Comparison of ENCODE assay signal across 15 cellular contexts in genomic region chr10:35890061-35890969, GRCh38.
DNase-seq lines count a peak whose midpoint lies in the region; ATAC-seq and TF ChIP-seq lines count a peak whose summit lies in the region.
"Had no signal": no experiment of that assay in that cellular context is flagged by ENCODE, and none has a peak within 500 bp of the region (broad histone marks: within the 10 kb centered on the region; RNA-seq: fewer than 3 reads in every experiment).

No MANE protein-coding gene starts in this region.

- no peaks in the 10 kb centered on the region for H3K9me3 ChIP-seq in cardiac muscle cell (ENCODE audit: low read depth)

- peaks cover 27% of the 10 kb centered on the region for H3K4me1 Mint-ChIP-seq in nephron

- H3K27ac Mint-ChIP-seq in nephron = peak overlapping the region; percentile 56 to 91 (median 62)
- H3K27ac Mint-ChIP-seq: CD8-positive, alpha-beta T cell had no signal

- no peak for ATAC-seq in GM18511 (IDR thresholded peaks at IDR 0.05; ENCODE audit: unreplicated experiment)
- ATAC-seq: CD8-positive, alpha-beta T cell; GM12878 had no signal

- peaks cover 9% of the 10 kb centered on the region for H3K9me3 Mint-ChIP-seq in nephron

- DNase-seq in cardiac muscle cell (ENCODE audit: low read depth in 1 of 2, low spot score in 1 of 2) (no peak), cardiac septum (ENCODE audit: low spot score) (no peak), fibroblast of villous mesenchyme (ENCODE audit: low read depth) (peak; percentile 97), GM19238 (ENCODE audit: insufficient read length, low spot score) (no peak), mesenteric fat pad (ENCODE audit: low spot score) (no peak), NCI-H2227 treated with DMSO at 0.1 percent for 48 hours (lab: John Stamatoyannopoulos, UW) (no peak)
- DNase-seq: activated CD4-positive, CD25-positive, alpha-beta regulatory T cell; activated naive CD4-positive, alpha-beta T cell treated with Interleukin-2 at 50 U/mL for 16 hours; CD8-positive, alpha-beta T cell; NCI-H187; NCI-H524 treated with DMSO at 0.1 percent for 48 hours had no signal

- H3K36me3 ChIP-seq in cardiac muscle cell = no peaks in the 10 kb centered on the region

- no peak overlapping the region for H3K4me3 ChIP-seq in cardiac muscle cell
- H3K4me3 ChIP-seq in fibroblast of villous mesenchyme (ENCODE audit: low read depth, low read length) = no peak overlapping the region
- H3K4me3 ChIP-seq: GM12878 had no signal

- no peaks in the 10 kb centered on the region for H3K27me3 ChIP-seq in cardiac muscle cell

- no peak for TF ChIP-seq CTCF in cardiac muscle cell (IDR thresholded peaks at IDR 0.05; ENCODE audit: low read depth, low read length)
- no peak for TF ChIP-seq CTCF in fibroblast of villous mesenchyme (IDR thresholded peaks at IDR 0.05; ENCODE audit: insufficient read depth, low read depth, low read length)
- TF ChIP-seq CTCF in nephron (IDR thresholded peaks at IDR 0.05; ENCODE audit: unreplicated experiment in 3 of 3) = no peak

- peaks cover 13% of the 10 kb centered on the region for H3K4me1 ChIP-seq in cardiac muscle cell (ENCODE audit: low read depth)

- peaks cover 17% of the 10 kb centered on the region for H3K27me3 Mint-ChIP-seq in nephron (ENCODE audit: low read depth)

- H3K27ac ChIP-seq in cardiac muscle cell = peak overlapping the region; percentile 2
- H3K27ac ChIP-seq: 22Rv1 had no signal

- intact Hi-C loops in cardiac septum (cut with DNase I) = no loop called here

- H3K36me3 Mint-ChIP-seq in nephron (ENCODE audit: low read depth) = peaks cover 4% of the 10 kb centered on the region
- H3K36me3 Mint-ChIP-seq: CD8-positive, alpha-beta T cell had no signal

- peak overlapping the region in 1 of 3 experiments; percentile 9 for H3K4me3 Mint-ChIP-seq in nephron
- H3K4me3 Mint-ChIP-seq: CD8-positive, alpha-beta T cell had no signal
